In the genomic region with DNA sequence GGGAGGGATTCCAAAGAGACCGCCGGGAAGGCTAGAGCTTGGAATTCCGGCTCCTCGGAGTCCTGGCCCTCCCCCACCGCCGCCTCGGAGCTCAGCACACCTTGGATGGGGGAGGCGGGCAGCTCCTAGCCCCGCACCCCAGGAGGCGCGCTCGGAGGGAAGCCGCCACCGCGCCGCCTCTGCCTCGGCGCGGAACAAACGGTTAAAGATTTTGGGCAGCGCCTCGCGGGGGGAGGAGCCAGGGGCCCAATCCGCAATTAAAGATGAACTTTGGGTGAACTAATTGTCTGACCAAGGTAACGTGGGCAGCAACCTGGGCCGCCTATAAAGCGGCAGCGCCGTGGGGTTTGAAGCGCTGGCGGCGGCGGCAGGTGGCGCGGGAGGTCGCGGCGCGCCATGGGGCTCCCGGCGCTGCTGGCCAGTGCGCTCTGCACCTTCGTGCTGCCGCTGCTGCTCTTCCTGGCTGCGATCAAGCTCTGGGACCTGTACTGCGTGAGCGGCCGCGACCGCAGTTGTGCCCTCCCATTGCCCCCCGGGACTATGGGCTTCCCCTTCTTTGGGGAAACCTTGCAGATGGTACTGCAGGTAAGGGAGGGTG, we compare ENCODE assay signal across 8 cellular contexts. TPM values are rescaled to one million over a fixed set of nuclear protein-coding genes. Genes with fewer than 3 reads are reported as not detected.
DNase-seq lines count a peak whose midpoint lies in the region; ATAC-seq and TF ChIP-seq lines count a peak whose summit lies in the region.

A gene with protein sequence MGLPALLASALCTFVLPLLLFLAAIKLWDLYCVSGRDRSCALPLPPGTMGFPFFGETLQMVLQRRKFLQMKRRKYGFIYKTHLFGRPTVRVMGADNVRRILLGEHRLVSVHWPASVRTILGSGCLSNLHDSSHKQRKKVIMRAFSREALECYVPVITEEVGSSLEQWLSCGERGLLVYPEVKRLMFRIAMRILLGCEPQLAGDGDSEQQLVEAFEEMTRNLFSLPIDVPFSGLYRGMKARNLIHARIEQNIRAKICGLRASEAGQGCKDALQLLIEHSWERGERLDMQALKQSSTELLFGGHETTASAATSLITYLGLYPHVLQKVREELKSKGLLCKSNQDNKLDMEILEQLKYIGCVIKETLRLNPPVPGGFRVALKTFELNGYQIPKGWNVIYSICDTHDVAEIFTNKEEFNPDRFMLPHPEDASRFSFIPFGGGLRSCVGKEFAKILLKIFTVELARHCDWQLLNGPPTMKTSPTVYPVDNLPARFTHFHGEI (plus strand): TSS at position 355 of the 598 bp plus-strand sequence. CDS start 42 bp downstream, at position 397.

- peaks cover 9 to 43% (median 41%) of the 10 kb centered on the region in 9 donors for H3K4me1 ChIP-seq in heart right ventricle
- H3K4me1 ChIP-seq in skeletal muscle tissue (ENCODE audit: control insufficient read depth in 3 of 3, insufficient read depth in 3 of 3, low read length in 3 of 3), result peaks cover 28 to 37% (median 29%) of the 10 kb centered on the region in 3 donors

- TF ChIP-seq CTCF in HFFc6 (IDR thresholded peaks at IDR 0.05) (no peak), heart right ventricle (IDR thresholded peaks at IDR 0.05) (no peak)

- WGBS in heart right ventricle, 2 donors, result 1% methylated on average over 48 to 51 of the region's 51 CpGs

- H3K27me3 ChIP-seq in heart right ventricle (peaks cover 26 to 100% (median 93%) of the 10 kb centered on the region in 7 donors), skeletal muscle tissue (ENCODE audit: control insufficient read depth in 3 of 3, insufficient read depth in 3 of 3, low read length in 3 of 3) (peaks cover 67 to 85% (median 79%) of the 10 kb centered on the region in 3 donors)

- DNase-seq in HFFc6 (no peak), SW480 (ENCODE audit: low spot score) (peak; percentile 50), heart right ventricle (no peak), mesenteric fat pad (ENCODE audit: low spot score) (no peak), SKM-1 treated with dmso at 0.1 percent for 144 hours (lab: John Stamatoyannopoulos, UW; ENCODE audit: unreplicated experiment) (no peak), GM19240 (ENCODE audit: insufficient read length, low spot score) (no peak)
- DNase-seq in activated CD4-positive, CD25-positive, alpha-beta regulatory T cell (lab: John Stamatoyannopoulos, UW), result no peak

- intact Hi-C loops in heart right ventricle (cut with DNase I), result no loop called here

- H3K27ac ChIP-seq in heart right ventricle (no peak within 1 kb of the TSS), skeletal muscle tissue (ENCODE audit: low read depth, low read length) (no peak within 1 kb of the TSS)

- H3K4me3 ChIP-seq in heart right ventricle, result peak within 1 kb of the TSS; percentile 22 to 55 (median 42)
- H3K4me3 ChIP-seq in skeletal muscle tissue (ENCODE audit: low read length in 3 of 3), result peak within 1 kb of the TSS; percentile 30 to 58 (median 57)

- no peak within 1 kb of the TSS for H3K27ac Mint-ChIP-seq in HFFc6

- H3K9me3 ChIP-seq in heart right ventricle (no peaks in the 10 kb centered on the region), skeletal muscle tissue (ENCODE audit: control insufficient read depth in 3 of 3, low read length in 3 of 3) (no peaks in the 10 kb centered on the region)

- no peak within 1 kb of the TSS for H3K9ac ChIP-seq in skeletal muscle tissue (ENCODE audit: low read depth in 1 of 3, low read length in 3 of 3)

- no peaks in the 10 kb centered on the region; the same call in 1 of the 2 replicates for H3K36me3 Mint-ChIP-seq in HFFc6 (ENCODE audit: low read depth)

- H3K4me3 Mint-ChIP-seq in HFFc6, result peak within 1 kb of the TSS; percentile 36; the same call in 1 of the 2 replicates

- H3K27me3 Mint-ChIP-seq in HFFc6 (ENCODE audit: insufficient read depth), result peaks cover 48% of the 10 kb centered on the region

- H3K4me1 Mint-ChIP-seq in HFFc6 (ENCODE audit: low read depth), result peaks cover 22% of the 10 kb centered on the region

- peak in 3 of 8 donors; percentile 9 to 38 (median 26) for ATAC-seq in heart right ventricle

- no peaks in the 10 kb centered on the region for H3K36me3 ChIP-seq in heart right ventricle
- H3K36me3 ChIP-seq in skeletal muscle tissue (ENCODE audit: control insufficient read depth in 3 of 3, insufficient read depth in 3 of 3, low read length in 3 of 3), result no peaks in the 10 kb centered on the region

- H3K9me3 Mint-ChIP-seq in HFFc6, result no peaks in the 10 kb centered on the region

RNA-seq across cellular contexts. Expression of the gene that starts here (rescaled TPM):
- total RNA-seq in HFFc6 (2021; fragmentation: NEBNext Ultra II Directional; extraction: Animal tissue kit (Norgen Biotek cat#: 25700)), result not detected
- total RNA-seq in heart right ventricle (not detected), skeletal muscle tissue (0.52 TPM), mesenteric fat pad (not detected)
- polyA plus RNA-seq in heart right ventricle, result not detected
